ENCODE assay signal across 8 cellular contexts in the genomic region with DNA sequence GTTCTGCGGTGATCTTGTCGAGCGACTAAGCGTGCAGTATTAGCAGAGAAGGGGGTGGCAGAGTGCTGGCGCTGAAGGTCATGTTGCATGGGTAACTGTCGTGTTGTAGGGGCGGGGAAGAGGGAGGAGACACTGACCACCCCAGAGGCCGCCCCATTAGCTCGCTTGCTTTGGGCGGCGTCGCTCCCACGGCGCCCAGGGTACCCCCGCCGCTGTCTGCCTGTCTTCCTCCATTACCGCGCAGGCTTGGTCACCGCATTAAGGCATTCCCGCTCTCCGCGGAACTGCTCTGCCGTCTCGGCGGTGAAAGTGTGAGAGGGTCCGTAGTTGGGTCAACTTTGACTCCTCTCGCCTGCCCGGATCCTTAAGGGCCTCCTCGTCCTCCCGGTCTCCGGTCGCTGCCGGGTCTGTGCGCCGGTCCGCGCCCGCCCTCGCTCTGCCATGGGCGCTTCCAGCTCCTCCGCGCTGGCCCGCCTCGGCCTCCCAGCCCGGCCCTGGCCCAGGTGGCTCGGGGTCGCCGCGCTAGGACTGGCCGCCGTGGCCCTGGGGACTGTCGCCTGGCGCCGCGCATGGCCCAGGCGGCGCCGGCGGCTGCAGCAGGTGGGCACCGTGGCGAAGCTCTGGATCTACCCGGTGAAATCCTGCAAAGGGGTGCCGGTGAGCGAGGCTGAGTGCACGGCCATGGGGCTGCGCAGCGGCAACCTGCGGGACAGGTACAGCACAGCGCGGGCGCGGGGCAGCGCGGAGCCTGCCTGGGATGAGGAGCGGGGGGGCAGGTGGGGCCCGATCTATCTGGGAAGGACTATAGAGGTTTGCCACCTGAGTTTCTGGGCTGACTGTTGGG.
DNase-seq lines count a peak whose midpoint lies in the region; ATAC-seq and TF ChIP-seq lines count a peak whose summit lies in the region.

Gene MTARC2, plus strand, starts transcription at position 232 of the 844 bp plus-strand sequence. Its CDS starts 210 bp downstream, at position 442.

- DNase-seq in HuH-7 (ENCODE audit: low spot score) (peak; percentile 90), SW 1271 (lab: John Stamatoyannopoulos, UW) (peak; percentile 31 to 77), epithelial cell of esophagus (ENCODE audit: low read depth) (peak; percentile 67), memory B cell (ENCODE audit: low spot score in 2 of 2) (peak in 1 of 2 donors; percentile 35), superior temporal gyrus (ENCODE audit: extremely low spot score) (peak; percentile 48), AML-193 (lab: John Stamatoyannopoulos, UW) (no peak)

- no peaks in the 10 kb centered on the region for H3K36me3 Mint-ChIP-seq in memory B cell

- no peaks in the 10 kb centered on the region for H3K9me3 Mint-ChIP-seq in memory B cell

- H3K27ac Mint-ChIP-seq in memory B cell, result peak within 1 kb of the TSS; percentile 52

- H3K4me1 Mint-ChIP-seq in memory B cell, result peaks cover 12% of the 10 kb centered on the region

- H3K27me3 Mint-ChIP-seq in memory B cell, result peaks cover 8% of the 10 kb centered on the region

- no peak for TF ChIP-seq CTCF in epithelial cell of esophagus (IDR thresholded peaks at IDR 0.05; ENCODE audit: insufficient read depth, low read depth, low read length, missing control alignments)

- peak within 1 kb of the TSS; percentile 82 for H3K4me3 Mint-ChIP-seq in memory B cell

- peak; percentile 91 for ATAC-seq in GM21528 (IDR thresholded peaks at IDR 0.05; ENCODE audit: low FRiP score, unreplicated experiment)
- ATAC-seq in memory B cell (ENCODE audit: low read depth), result peak; percentile 84

- H3K4me3 ChIP-seq in GM08714 (ENCODE audit: low read length), result peak within 1 kb of the TSS; percentile 46
- H3K4me3 ChIP-seq in epithelial cell of esophagus (ENCODE audit: low read length), result peak within 1 kb of the TSS; percentile 62

Comparison
In these comparisons a context has a peak if more than half of its experiments do, and no peak if none do; other contexts are left out.
1. DNase-seq: peak in HuH-7 (single experiment), SW 1271 (2 of 2), epithelial cell of esophagus (single experiment) and superior temporal gyrus (single experiment); none in AML-193 (0 of 2).